23 cellular contexts compared by ENCODE assay signal in the genomic region with DNA sequence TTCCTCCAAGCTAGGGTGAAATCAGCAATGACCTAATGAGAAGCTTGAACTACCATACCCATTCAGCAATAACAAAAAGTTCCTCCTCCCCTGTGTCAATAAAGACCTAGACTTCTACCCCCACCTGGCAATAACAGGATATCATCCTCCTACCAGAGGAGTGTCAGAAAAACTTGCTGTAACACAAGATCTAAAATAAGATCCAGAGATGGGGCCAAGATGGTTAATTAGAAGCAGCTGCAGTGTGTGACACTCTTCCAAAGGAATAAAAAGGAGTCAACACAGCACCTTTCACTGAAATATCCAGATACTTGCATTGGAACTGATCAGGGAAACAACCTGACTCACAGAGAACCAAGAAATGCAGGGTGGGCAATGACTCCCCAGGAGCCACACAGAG.
"Had no signal": no experiment of that assay in that cellular context is flagged by ENCODE, and none has a peak within 500 bp of the region (broad histone marks: within the 10 kb centered on the region; RNA-seq: fewer than 3 reads in every experiment).

No MANE protein-coding gene starts in this region.

- H3K27me3 ChIP-seq: ascending aorta, body of pancreas, MG63, SJSA1 had no signal

- H3K27ac ChIP-seq: ascending aorta, body of pancreas, SJSA1 had no signal

- H3K36me3 ChIP-seq: ascending aorta, MG63, SJSA1 had no signal

- ATAC-seq: activated CD4-positive, CD25-positive, alpha-beta regulatory T cell treated with anti-CD3 and anti-CD28 coated beads, Interleukin-2, amount 50 U/mL, for 24 hours; activated CD8-positive, alpha-beta T cell treated with anti-CD3 and anti-CD28 coated beads, Interleukin-2, amount 10 ng/mL, durations not matched to agents 7 days and 5 days; body of pancreas; SK-N-SH treated with all-trans-retinoic acid at 6 μM for 48 hours had no signal

- H3K4me3 ChIP-seq: ascending aorta, body of pancreas, MG63, SJSA1 had no signal

- H3K9me3 ChIP-seq: body of pancreas, MG63, SJSA1 had no signal

- DNase-seq: activated CD4-positive, alpha-beta T cell treated with anti-CD3 and anti-CD28 coated beads for 4 hours; activated CD4-positive, alpha-beta T cell treated with anti-CD3 and anti-CD28 coated beads, Interleukin-2, amount 50 U/mL, for 4 hours; activated CD8-positive, alpha-beta memory T cell treated with anti-CD3 and anti-CD28 coated beads, Interleukin-2, amount 50 U/mL, for 48 hours; activated CD8-positive, alpha-beta T cell treated with anti-CD3 and anti-CD28 coated beads, Interleukin-2, amount 10 ng/mL, durations not matched to agents 7 days and 5 days; activated T-cell treated with anti-CD3 and anti-CD28 coated beads, Interleukin-2, amount 50 U/mL, for 1 hour; body of pancreas; MG63; MV-4-11; NCI-H1092 treated with DMSO at 0.1 percent for 48 hours; NCI-H1417 treated with DMSO at 0.1 percent for 48 hours; NCI-H1694; NCI-H2029; NCI-H2107; NCI-H2171 treated with DMSO at 0.1 percent for 48 hours; NCI-H345; NCI-H510A; NCI-H69; SHP77; SW 1271 had no signal

- H3K4me1 ChIP-seq: ascending aorta, body of pancreas, SJSA1 had no signal
